13 cellular contexts compared by ENCODE assay signal in the genomic region with DNA sequence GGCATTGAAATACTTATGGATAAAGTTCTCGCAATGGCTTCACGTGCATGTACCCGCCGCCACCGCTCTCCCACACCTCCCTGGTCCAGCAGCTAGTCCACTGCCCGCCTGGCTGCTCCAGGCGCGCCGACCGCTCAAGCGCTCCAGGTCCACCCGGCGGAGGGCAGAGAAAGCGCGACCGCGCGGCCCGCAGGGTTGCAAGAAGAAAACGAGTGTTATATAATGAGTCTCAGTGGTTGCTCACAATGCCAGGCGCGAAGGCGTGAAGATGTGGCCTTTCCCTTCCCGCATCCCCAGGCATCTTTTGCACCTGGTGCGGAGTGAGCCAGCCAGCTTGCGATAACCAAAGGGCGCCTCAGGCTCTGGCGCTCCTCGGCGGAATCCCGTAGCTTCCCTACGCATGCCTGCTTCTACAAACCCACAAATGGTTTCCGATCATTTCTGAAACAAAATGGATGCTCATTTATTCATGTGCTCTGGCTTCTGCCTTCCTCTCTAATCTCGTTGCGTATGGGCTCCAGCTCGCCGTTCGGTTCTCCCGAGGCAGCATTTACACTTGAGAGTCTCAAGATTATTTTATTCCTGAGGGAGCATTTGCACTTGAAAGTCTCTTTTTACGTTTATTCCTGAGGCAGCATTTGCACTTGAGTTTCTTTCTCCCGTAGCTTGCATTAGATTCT. TPM values are rescaled to one million over a fixed set of nuclear protein-coding genes. Genes with fewer than 3 reads are reported as not detected.
DNase-seq lines count a peak whose midpoint lies in the region; ATAC-seq, FAIRE-seq and TF ChIP-seq lines count a peak whose summit lies in the region.
"Had no signal": no experiment of that assay in that cellular context is flagged by ENCODE, and none has a peak within 500 bp of the region (broad histone marks: within the 10 kb centered on the region; RNA-seq: fewer than 3 reads in every experiment).

No MANE protein-coding gene starts in this region.

- ATAC-seq in Right ventricle myocardium inferior = no peak
- ATAC-seq in gastrocnemius medialis = no peak

- no peaks in the 10 kb centered on the region for H3K79me2 ChIP-seq in keratinocyte (ENCODE audit: control insufficient read depth, insufficient read depth, low read length)

- intact Hi-C loops in Right ventricle myocardium inferior (cut with DNase I) (no loop called here), left ventricle myocardium inferior (cut with micrococcal nuclease) (no loop called here), gastrocnemius medialis (cut with DNase I; ENCODE audit: low total_unique reads) (no loop called here)

- TF ChIP-seq CTCF in left ventricle myocardium inferior (IDR thresholded peaks at IDR 0.05; ENCODE audit: borderline replicate concordance) (no peak), keratinocyte (optimal IDR thresholded peaks at IDR 0.05 in 1 of 3, IDR thresholded peaks at IDR 0.05 in 1 of 3, conservative IDR thresholded peaks at IDR 0.05 in 1 of 3; ENCODE audit: extremely low read depth in 1 of 3, insufficient read depth in 2 of 3, low read length in 3 of 3) (no peak), type B pancreatic cell (conservative IDR thresholded peaks at IDR 0.05) (no peak), gastrocnemius medialis (IDR thresholded peaks at IDR 0.05 in 4 of 5, conservative IDR thresholded peaks at IDR 0.05 in 1 of 5) (no peak)

- peak overlapping the region; percentile 73 for H3K4me3 Mint-ChIP-seq in type B pancreatic cell

- peaks cover 2% of the 10 kb centered on the region for H3K9me3 Mint-ChIP-seq in type B pancreatic cell

- H3K9me3 ChIP-seq in left ventricle myocardium inferior (replicated peaks) = peaks cover 2% of the 10 kb centered on the region
- H3K9me3 ChIP-seq in adipocyte (ENCODE audit: control insufficient read depth, low read length) = peaks cover 15% of the 10 kb centered on the region
- peaks cover 22% of the 10 kb centered on the region for H3K9me3 ChIP-seq in keratinocyte (ENCODE audit: control insufficient read depth, low read depth, low read length)
- H3K9me3 ChIP-seq in gastrocnemius medialis = no peaks in the 10 kb centered on the region
- H3K9me3 ChIP-seq: psoas muscle had no signal

- peak overlapping the region; percentile 65 for H3K4me2 ChIP-seq in keratinocyte (ENCODE audit: control insufficient read depth, extremely low read depth, insufficient read depth, low read depth, low read length)

- peaks cover 3% of the 10 kb centered on the region for H3K36me3 Mint-ChIP-seq in type B pancreatic cell

- TF ChIP-seq POLR2A in gastrocnemius medialis (IDR thresholded peaks at IDR 0.05) = no peak

- DNase-seq in Right ventricle myocardium inferior (ENCODE audit: missing footprints) = peak; percentile 61
- DNase-seq in left ventricle myocardium inferior = no peak
- DNase-seq in adipocyte (ENCODE audit: low read depth) = no peak
- no peak for DNase-seq in keratinocyte (ENCODE audit: low read depth, low spot score)
- DNase-seq in type B pancreatic cell (ENCODE audit: extremely low spot score, unreplicated experiment) = no peak
- no peak for DNase-seq in EL
- DNase-seq in cerebellar cortex (ENCODE audit: low spot score) = no peak
- DNase-seq in gastrocnemius medialis = no peak
- DNase-seq: KBM-7, NCI-H446 treated with DMSO at 0.1 percent for 48 hours, uterus had no signal

- H3K4me3 ChIP-seq in left ventricle myocardium inferior = no peak overlapping the region
- H3K4me3 ChIP-seq in adipocyte (ENCODE audit: low read length) = peak overlapping the region; percentile 12
- peak overlapping the region in 1 of 3 experiments; percentile 38 for H3K4me3 ChIP-seq in keratinocyte (ENCODE audit: control insufficient read depth in 2 of 3, extremely low read depth in 1 of 3, insufficient read depth in 2 of 3, low read depth in 1 of 3, low read length in 3 of 3)
- H3K4me3 ChIP-seq in gastrocnemius medialis = no peak overlapping the region
- H3K4me3 ChIP-seq: psoas muscle, uterus had no signal

- in situ Hi-C loops in gastrocnemius medialis (cut with MboI; ENCODE audit: low sequenced_read_pairs in 4 of 4) = no loop called here

- H3K27ac ChIP-seq in left ventricle myocardium inferior (replicated peaks) (no peak overlapping the region), keratinocyte (ENCODE audit: control insufficient read depth, insufficient read depth, low read length) (no peak overlapping the region), gastrocnemius medialis (no peak overlapping the region)
- H3K27ac ChIP-seq: C4-2B, psoas muscle, uterus had no signal

- H4K20me1 ChIP-seq in keratinocyte (ENCODE audit: control insufficient read depth, extremely low read depth, insufficient read depth, low read length) = no peaks in the 10 kb centered on the region

- no peaks in the 10 kb centered on the region for H3K9me1 ChIP-seq in keratinocyte (ENCODE audit: control insufficient read depth, extremely low read depth, insufficient read depth, low read length)

- peaks cover 99% of the 10 kb centered on the region for H3K27me3 Mint-ChIP-seq in type B pancreatic cell

- H3K27ac Mint-ChIP-seq in type B pancreatic cell = peak overlapping the region; percentile 22

- no peak for FAIRE-seq in keratinocyte (lab: Jason Lieb, UNC)

- H3K9ac ChIP-seq in adipocyte (ENCODE audit: low read length) (no peak overlapping the region), keratinocyte (ENCODE audit: control insufficient read depth, extremely low read depth, insufficient read depth, low read length) (no peak overlapping the region)

- H3K4me1 ChIP-seq in left ventricle myocardium inferior (peaks cover 33% of the 10 kb centered on the region), adipocyte (ENCODE audit: control insufficient read depth, insufficient read depth, low read length) (peaks cover 48% of the 10 kb centered on the region), keratinocyte (ENCODE audit: control insufficient read depth, extremely low read depth, insufficient read depth, low read length) (peaks cover 16% of the 10 kb centered on the region), gastrocnemius medialis (peaks cover 11 to 14% of the 10 kb centered on the region in 2 donors)

- peaks cover 10% of the 10 kb centered on the region for H3K4me1 Mint-ChIP-seq in type B pancreatic cell (ENCODE audit: unreplicated experiment)

- no peak overlapping the region for H2AFZ ChIP-seq in keratinocyte (ENCODE audit: control insufficient read depth, low read length)

- no peaks in the 10 kb centered on the region for H3K36me3 ChIP-seq in left ventricle myocardium inferior
- no peaks in the 10 kb centered on the region for H3K36me3 ChIP-seq in adipocyte (ENCODE audit: control insufficient read depth, insufficient read depth, low read length, severe bottlenecking)
- peaks cover 5 to 13% of the 10 kb centered on the region in 2 experiments for H3K36me3 ChIP-seq in keratinocyte (ENCODE audit: control insufficient read depth in 2 of 2, extremely low read depth in 1 of 2, insufficient read depth in 2 of 2, low read length in 2 of 2)
- no peaks in the 10 kb centered on the region for H3K36me3 ChIP-seq in gastrocnemius medialis
- H3K36me3 ChIP-seq: uterus had no signal

- dilution Hi-C loops in keratinocyte (cut with MboI; ENCODE audit: extremely low pct_ligation_motif_present, low sequenced_read_pairs) = no loop called here

- H3K27me3 ChIP-seq in left ventricle myocardium inferior (ENCODE audit: low read depth) = peaks cover 100% of the 10 kb centered on the region
- peaks cover 32% of the 10 kb centered on the region for H3K27me3 ChIP-seq in adipocyte (replicated peaks; ENCODE audit: control insufficient read depth, insufficient read depth, low read length)
- H3K27me3 ChIP-seq in keratinocyte (ENCODE audit: control insufficient read depth, extremely low read depth, insufficient read depth, low read length) = peaks cover 54% of the 10 kb centered on the region
- H3K27me3 ChIP-seq in gastrocnemius medialis = peaks cover 96 to 100% (median 100%) of the 10 kb centered on the region in 3 donors

RNA-seq across cellular contexts. Expression of a gene that starts 25.7 kb away (rescaled TPM):
- total RNA-seq in Right ventricle myocardium inferior (0.49 TPM), left ventricle myocardium inferior (0.30 TPM), type B pancreatic cell (ENCODE audit: low replicate concordance) (1.8 and 9.0 TPM in 2 replicates), gastrocnemius medialis (under 1 TPM in 2 of 4 donors, not detected in 2; 0.65 to 1.00 TPM)
- polyA plus RNA-seq in keratinocyte = 65.1 to 125 TPM (median 65.3 TPM) in 3 replicates
- polyA plus RNA-seq in keratinocyte (2011; ENCODE audit: low read depth) = 6.5 TPM
- polyA plus RNA-seq in keratinocyte (2011; cell fraction: cytosol; rRNA removed) = 80.4 and 163 TPM in 2 replicates
- 46.8 and 77.8 TPM in 2 replicates for polyA plus RNA-seq in keratinocyte (2011; cell fraction: nucleus; rRNA removed)
- polyA plus RNA-seq in keratinocyte (2012; ENCODE audit: low replicate concordance) = 48.9 and 98.0 TPM in 2 replicates
- 7.4 to 19.5 TPM (median 14.6 TPM) in 3 replicates for polyA minus RNA-seq in keratinocyte
- 207 TPM for polyA minus RNA-seq in keratinocyte (2011; cell fraction: cytosol; rRNA and poly(A)+ RNA removed)
- 23.7 and 31.8 TPM in 2 replicates for polyA minus RNA-seq in keratinocyte (2011; cell fraction: nucleus; rRNA and poly(A)+ RNA removed)

RNA-seq across cellular contexts. Expression of a gene that starts 26.1 kb away (rescaled TPM):
- not detected for total RNA-seq in Right ventricle myocardium inferior
- total RNA-seq in left ventricle myocardium inferior = 0.30 TPM
- polyA plus RNA-seq in keratinocyte = 0.61 to 1.4 TPM (median 1.1 TPM) in 3 replicates
- 0.47 TPM for polyA plus RNA-seq in keratinocyte (2011; ENCODE audit: low read depth)
- polyA plus RNA-seq in keratinocyte (2011; cell fraction: cytosol; rRNA removed) = 0.35 and 0.73 TPM in 2 replicates
- polyA plus RNA-seq in keratinocyte (2011; cell fraction: nucleus; rRNA removed) = 1.9 and 2.1 TPM in 2 replicates
- polyA plus RNA-seq in keratinocyte (2012; ENCODE audit: low replicate concordance) = 0.33 and 0.52 TPM in 2 replicates
- 1.4 to 2.5 TPM in 2 of 3 replicates, not detected in the other for polyA minus RNA-seq in keratinocyte
- polyA minus RNA-seq in keratinocyte (2011; cell fraction: cytosol; rRNA and poly(A)+ RNA removed) = not detected
- 2.3 and 5.0 TPM in 2 replicates for polyA minus RNA-seq in keratinocyte (2011; cell fraction: nucleus; rRNA and poly(A)+ RNA removed)
- 0.58 and 1.5 TPM in 2 replicates for total RNA-seq in type B pancreatic cell (ENCODE audit: low replicate concordance)
- under 1 TPM in 1 of 4 donors, not detected in 3; 0.46 TPM for total RNA-seq in gastrocnemius medialis
- polyA plus RNA-seq: psoas muscle had no signal

RNA-seq across cellular contexts. Expression of a gene that starts 40.6 kb away (rescaled TPM):
- total RNA-seq in Right ventricle myocardium inferior (3.0 TPM), left ventricle myocardium inferior (0.82 TPM), type B pancreatic cell (ENCODE audit: low replicate concordance) (18.4 and 64.0 TPM in 2 replicates), gastrocnemius medialis (10 to 100 TPM in 3 of 4 donors, 1 to 10 TPM in 1; 4.5 to 25.1 (median 15.6) TPM)
- 17.9 to 34.3 TPM (median 19.9 TPM) in 3 replicates for polyA plus RNA-seq in keratinocyte
- 48.0 TPM for polyA plus RNA-seq in keratinocyte (2011; ENCODE audit: low read depth)
- 19.5 and 25.4 TPM in 2 replicates for polyA plus RNA-seq in keratinocyte (2011; cell fraction: cytosol; rRNA removed)
- 70.7 and 78.3 TPM in 2 replicates for polyA plus RNA-seq in keratinocyte (2011; cell fraction: nucleus; rRNA removed)
- 15.3 and 67.4 TPM in 2 replicates for polyA plus RNA-seq in keratinocyte (2012; ENCODE audit: low replicate concordance)
- 5.9 to 22.6 TPM (median 17.3 TPM) in 3 replicates for polyA minus RNA-seq in keratinocyte
- polyA minus RNA-seq in keratinocyte (2011; cell fraction: cytosol; rRNA and poly(A)+ RNA removed) = 22.6 TPM
- 29.0 and 38.3 TPM in 2 replicates for polyA minus RNA-seq in keratinocyte (2011; cell fraction: nucleus; rRNA and poly(A)+ RNA removed)
